ENCODE assay signal across 8 cellular contexts in the genomic region with DNA sequence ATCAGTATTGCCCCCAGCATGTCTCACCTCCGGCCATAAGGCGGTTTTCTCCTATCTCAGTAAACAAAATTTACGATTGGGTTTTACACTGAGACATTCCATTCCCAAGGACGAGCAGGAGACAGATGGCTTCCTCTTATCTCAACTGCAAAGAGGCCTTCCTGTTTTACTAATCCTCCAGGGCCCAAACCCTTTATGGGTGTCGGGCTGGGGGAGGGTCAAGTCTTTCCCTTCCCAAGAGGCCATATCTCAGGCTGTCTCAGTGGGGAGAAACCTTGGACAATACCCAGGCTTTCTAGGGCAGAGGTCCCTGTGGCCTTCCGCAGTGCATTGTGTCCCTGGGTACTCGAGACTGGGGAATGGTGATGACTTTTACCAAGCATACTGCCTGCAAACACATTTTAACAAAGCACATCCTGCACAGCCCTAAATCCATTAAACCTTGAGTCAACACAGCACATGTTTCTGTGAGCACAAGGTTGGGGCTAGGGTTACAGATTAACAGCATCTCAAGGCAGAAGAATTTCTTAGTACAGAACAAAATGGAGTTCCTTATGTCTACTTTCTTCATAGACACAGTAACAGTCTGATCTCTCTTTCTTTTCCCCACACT. TPM values are rescaled to one million over a fixed set of nuclear protein-coding genes. Genes with fewer than 3 reads are reported as not detected.
DNase-seq lines count a peak whose midpoint lies in the region; TF ChIP-seq lines count a peak whose summit lies in the region.
"Not testable (repeated sequence)": the region's sequence is repeated elsewhere in the genome, so short reads cannot be mapped to it uniquely, and the experiment has no call there.

No MANE protein-coding gene starts in this region.

- H3K4me3 ChIP-seq in hepatocyte; mesenchymal stem cell (ENCODE audit: insufficient read depth in 1 of 2, low read depth in 1 of 2, low read length in 2 of 2): not testable (repeated sequence)

- H3K4me1 Mint-ChIP-seq in progenitor cell of endocrine pancreas (ENCODE audit: low read depth), result peaks cover 32% of the 10 kb centered on the region

- not testable (repeated sequence) for H3K23ac ChIP-seq in mesenchymal stem cell (ENCODE audit: low read length in 2 of 2)

- H3K27ac ChIP-seq in 22Rv1, result peak overlapping the region; percentile 41
- H3K27ac ChIP-seq in hepatocyte, result peak overlapping the region; percentile 85
- not testable (repeated sequence) for H3K27ac ChIP-seq in mesenchymal stem cell (ENCODE audit: low read length, poor library complexity, severe bottlenecking)

- not testable (repeated sequence) for H2AK5ac ChIP-seq in mesenchymal stem cell (ENCODE audit: low read length, severe bottlenecking)

- not testable (repeated sequence) for H3K14ac ChIP-seq in mesenchymal stem cell (ENCODE audit: low read length in 2 of 2)

- not testable (repeated sequence) for H3K4me2 ChIP-seq in hepatocyte; mesenchymal stem cell (ENCODE audit: low read length, poor library complexity, severe bottlenecking)

- H3K9me2 ChIP-seq in hepatocyte (replicated peaks; ENCODE audit: insufficient read depth), result not testable (repeated sequence)

- WGBS in hepatocyte (ENCODE audit: low lambda C conversion rate, missing lambda C conversion rate), result 25% methylated on average over 7 of the region's 7 CpGs
- WGBS in mesenchymal stem cell, result 13% methylated on average over 5 of the region's 7 CpGs

- H3K9ac ChIP-seq in mesenchymal stem cell (ENCODE audit: low read length), result not testable (repeated sequence)

- H3K36me3 ChIP-seq in hepatocyte (replicated peaks; ENCODE audit: insufficient read depth, low read depth), result not testable (repeated sequence)
- H3K36me3 ChIP-seq in mesenchymal stem cell (ENCODE audit: control insufficient read depth in 1 of 2, insufficient read depth in 2 of 2, low read depth in 1 of 2, low read length in 2 of 2), result peaks cover 13 to 33% of the 10 kb centered on the region in 2 experiments

- peaks cover 17% of the 10 kb centered on the region for H3K9me3 ChIP-seq in hepatocyte (ENCODE audit: low read depth)
- peaks cover 79% of the 10 kb centered on the region for H3K9me3 ChIP-seq in mesenchymal stem cell (ENCODE audit: control insufficient read depth, low read length)

- H3K79me2 ChIP-seq in hepatocyte, result not testable (repeated sequence)

- not testable (repeated sequence) for H2BK15ac ChIP-seq in mesenchymal stem cell (ENCODE audit: low read depth, poor library complexity, severe bottlenecking)

- not testable (repeated sequence) for H2BK120ac ChIP-seq in mesenchymal stem cell (ENCODE audit: low read depth, low read length)

- not testable (repeated sequence) for H2BK12ac ChIP-seq in mesenchymal stem cell (ENCODE audit: low read length in 2 of 2)

- H3K9me3 Mint-ChIP-seq in progenitor cell of endocrine pancreas (ENCODE audit: low read depth), result peaks cover 59% of the 10 kb centered on the region

- not testable (repeated sequence) for H4K91ac ChIP-seq in mesenchymal stem cell (ENCODE audit: low read length)

- not testable (repeated sequence) for H3K4me1 ChIP-seq in hepatocyte (ENCODE audit: insufficient read depth); mesenchymal stem cell (ENCODE audit: control insufficient read depth, insufficient read depth, low read depth, low read length)

- H3K27me3 Mint-ChIP-seq in progenitor cell of endocrine pancreas, result not testable (repeated sequence)

- not testable (repeated sequence) for H4K20me1 ChIP-seq in hepatocyte (ENCODE audit: insufficient read depth, poor library complexity, severe bottlenecking)

- H3K79me1 ChIP-seq in mesenchymal stem cell (replicated peaks; ENCODE audit: low read length, poor library complexity, severe bottlenecking), result not testable (repeated sequence)

- peak overlapping the region; percentile 2 for H3K4me3 Mint-ChIP-seq in progenitor cell of endocrine pancreas (ENCODE audit: low read depth)

- H2AFZ ChIP-seq in hepatocyte; mesenchymal stem cell (ENCODE audit: low read depth, low read length): not testable (repeated sequence)

- H2BK5ac ChIP-seq in mesenchymal stem cell (ENCODE audit: low read depth, low read length, poor library complexity, severe bottlenecking), result not testable (repeated sequence)

- H3K4ac ChIP-seq in mesenchymal stem cell (ENCODE audit: low read depth in 1 of 2, low read length in 2 of 2), result not testable (repeated sequence)

- DNase-seq in ELF-1 (ENCODE audit: low read depth, low spot score) (peak; percentile 77), MV-4-11 (lab: John Stamatoyannopoulos, UW) (peak; percentile 62), SK-N-DZ (ENCODE audit: low spot score) (peak; percentile 43), amniotic epithelial cell (ENCODE audit: low read depth) (peak; percentile 86), hepatocyte (ENCODE audit: low spot score) (peak; percentile 11), mesenchymal stem cell (peak; percentile 61)
- not testable (repeated sequence) for DNase-seq in progenitor cell of endocrine pancreas (ENCODE audit: low spot score, unreplicated experiment)

- TF ChIP-seq CTCF in 22Rv1 (IDR thresholded peaks at IDR 0.05); hepatocyte (IDR thresholded peaks at IDR 0.05; ENCODE audit: poor library complexity); progenitor cell of endocrine pancreas (IDR thresholded peaks at IDR 0.05; ENCODE audit: unreplicated experiment): not testable (repeated sequence)

- H4K8ac ChIP-seq in mesenchymal stem cell (ENCODE audit: low read length), result not testable (repeated sequence)

- not testable (repeated sequence) for H3K18ac ChIP-seq in mesenchymal stem cell (ENCODE audit: low read depth in 1 of 2, low read length in 2 of 2)

- peak overlapping the region; percentile 86 for H3K27ac Mint-ChIP-seq in progenitor cell of endocrine pancreas

- H3K27me3 ChIP-seq in hepatocyte; mesenchymal stem cell (ENCODE audit: control insufficient read depth in 1 of 2, insufficient read depth in 1 of 2, low read length in 2 of 2): not testable (repeated sequence)

- peaks cover 63% of the 10 kb centered on the region for H3K36me3 Mint-ChIP-seq in progenitor cell of endocrine pancreas (ENCODE audit: insufficient read depth)

RNA-seq across cellular contexts. Expression of a gene that starts 25.9 kb away (rescaled TPM):
- polyA plus RNA-seq in SK-N-DZ (2014; cell fraction: cytosol; rRNA removed), result 2.4 and 6.7 TPM in 2 replicates
- 2.7 and 6.4 TPM in 2 replicates for polyA plus RNA-seq in SK-N-DZ (2014; cell fraction: nucleus; rRNA removed)
- total RNA-seq in hepatocyte, result 3.5 and 4.3 TPM in 2 replicates
- 3.1 and 5.0 TPM in 2 replicates for polyA plus RNA-seq in hepatocyte
- polyA plus RNA-seq in mesenchymal stem cell (2013, experiment 1 of 2), result 3.7 TPM
- polyA plus RNA-seq in mesenchymal stem cell (2013, experiment 2 of 2), result 3.6 TPM
- 14.2 and 14.3 TPM in 2 replicates for total RNA-seq in progenitor cell of endocrine pancreas

RNA-seq across cellular contexts. Expression of a gene that starts 33.5 kb away (rescaled TPM):
- 2.6 and 3.8 TPM in 2 replicates for polyA plus RNA-seq in SK-N-DZ (2014; cell fraction: cytosol; rRNA removed)
- polyA plus RNA-seq in SK-N-DZ (2014; cell fraction: nucleus; rRNA removed), result 1.9 and 8.3 TPM in 2 replicates
- total RNA-seq in hepatocyte, result 4.3 and 6.5 TPM in 2 replicates
- polyA plus RNA-seq in hepatocyte, result 3.8 and 5.2 TPM in 2 replicates
- 2.5 TPM for polyA plus RNA-seq in mesenchymal stem cell (2013, experiment 1 of 2)
- 2.1 TPM for polyA plus RNA-seq in mesenchymal stem cell (2013, experiment 2 of 2)
- 14.0 and 15.8 TPM in 2 replicates for total RNA-seq in progenitor cell of endocrine pancreas

RNA-seq across cellular contexts. Expression of a gene that starts 47.3 kb away (rescaled TPM):
- polyA plus RNA-seq in SK-N-DZ (2014; cell fraction: cytosol; rRNA removed), result 1.5 and 2.1 TPM in 2 replicates
- 1.3 and 4.3 TPM in 2 replicates for polyA plus RNA-seq in SK-N-DZ (2014; cell fraction: nucleus; rRNA removed)
- total RNA-seq in hepatocyte (11.6 and 17.6 TPM in 2 replicates), progenitor cell of endocrine pancreas (17.5 and 17.7 TPM in 2 replicates)
- polyA plus RNA-seq in hepatocyte, result 3.4 and 4.9 TPM in 2 replicates
- polyA plus RNA-seq in mesenchymal stem cell (2013, experiment 1 of 2), result 3.2 TPM
- polyA plus RNA-seq in mesenchymal stem cell (2013, experiment 2 of 2), result 3.5 TPM

RNA-seq across cellular contexts. Expression of a gene that starts 55.9 kb away (rescaled TPM):
- polyA plus RNA-seq in SK-N-DZ (2014; cell fraction: cytosol; rRNA removed), result 4.2 and 7.7 TPM in 2 replicates
- 3.5 and 4.6 TPM in 2 replicates for polyA plus RNA-seq in SK-N-DZ (2014; cell fraction: nucleus; rRNA removed)
- 13.6 and 16.0 TPM in 2 replicates for total RNA-seq in hepatocyte
- polyA plus RNA-seq in hepatocyte, result 4.9 and 8.6 TPM in 2 replicates
- 5.0 TPM for polyA plus RNA-seq in mesenchymal stem cell (2013, experiment 1 of 2)
- polyA plus RNA-seq in mesenchymal stem cell (2013, experiment 2 of 2), result 4.9 TPM
- 41.4 and 42.4 TPM in 2 replicates for total RNA-seq in progenitor cell of endocrine pancreas
